ENCODE assay signal across 31 cellular contexts in the genomic region with DNA sequence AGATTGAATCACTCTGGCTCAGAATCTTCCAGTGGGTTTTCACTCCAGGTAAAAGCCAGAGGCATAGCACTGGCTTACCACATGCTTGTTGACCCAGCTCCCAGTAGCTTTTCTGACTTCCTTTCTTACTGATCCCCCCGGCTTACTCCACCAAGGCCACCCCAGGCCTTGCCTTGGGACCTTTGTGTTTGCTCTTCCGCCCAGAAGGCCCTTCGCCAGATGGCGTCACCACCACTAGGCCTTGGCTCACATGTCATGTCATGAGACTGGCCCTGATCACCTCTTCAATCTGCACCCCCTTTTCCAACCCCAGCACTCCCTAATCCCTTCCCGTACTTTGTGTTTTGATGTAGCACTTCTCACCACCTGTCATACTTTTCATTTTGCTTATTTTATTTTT.
"Had no signal": no experiment of that assay in that cellular context is flagged by ENCODE, and none has a peak within 500 bp of the region (broad histone marks: within the 10 kb centered on the region; RNA-seq: fewer than 3 reads in every experiment).

No MANE protein-coding gene starts in this region.

- H3K27ac Mint-ChIP-seq: activated naive CD4-positive, alpha-beta T cell treated with anti-CD3 and anti-CD28 coated beads for 36 hours; activated naive CD8-positive, alpha-beta T cell treated with anti-CD3 and anti-CD28 coated beads for 36 hours; activated T-helper 1 cell treated with anti-CD3 and anti-CD28 coated beads, Interleukin-12 subunit alpha, Interleukin-12 subunit beta, Interleukin-2, Interleukin-4 antibody, amounts not matched to agents 30 ng/mL and 10 ng/mL and 1 ng/mL, durations not matched to agents 14 hours and 24 hours and 36 hours; naive thymus-derived CD4-positive, alpha-beta T cell; T-helper 1 cell treated with Interleukin-12 subunit alpha and Interleukin-12 subunit beta and Interleukin-4 antibody, amounts not matched to agents 30 μg/mL and 1 μg/mL, for 36 hours had no signal

- H3K4me3 Mint-ChIP-seq: activated naive CD4-positive, alpha-beta T cell treated with anti-CD3 and anti-CD28 coated beads for 36 hours; activated naive CD8-positive, alpha-beta T cell treated with anti-CD3 and anti-CD28 coated beads for 36 hours; activated T-helper 1 cell treated with anti-CD3 and anti-CD28 coated beads, Interleukin-12 subunit alpha, Interleukin-12 subunit beta, Interleukin-2, Interleukin-4 antibody, amounts not matched to agents 30 ng/mL and 10 ng/mL and 1 ng/mL, durations not matched to agents 14 hours and 24 hours and 36 hours; naive thymus-derived CD4-positive, alpha-beta T cell; T-helper 1 cell treated with Interleukin-12 subunit alpha and Interleukin-12 subunit beta and Interleukin-4 antibody, amounts not matched to agents 30 μg/mL and 1 μg/mL, for 36 hours had no signal

- H3K9me3 Mint-ChIP-seq: activated naive CD4-positive, alpha-beta T cell treated with anti-CD3 and anti-CD28 coated beads for 36 hours; activated naive CD8-positive, alpha-beta T cell treated with anti-CD3 and anti-CD28 coated beads for 36 hours; activated T-helper 1 cell treated with anti-CD3 and anti-CD28 coated beads, Interleukin-12 subunit alpha, Interleukin-12 subunit beta, Interleukin-2, Interleukin-4 antibody, amounts not matched to agents 30 ng/mL and 10 ng/mL and 1 ng/mL, durations not matched to agents 14 hours and 24 hours and 36 hours; naive thymus-derived CD4-positive, alpha-beta T cell; T-helper 1 cell treated with Interleukin-12 subunit alpha and Interleukin-12 subunit beta and Interleukin-4 antibody, amounts not matched to agents 30 μg/mL and 1 μg/mL, for 36 hours had no signal

- H3K4me3 ChIP-seq: adrenal gland, ascending aorta, coronary artery, dorsolateral prefrontal cortex, gastrocnemius medialis, left ventricle myocardium inferior, lung, psoas muscle, spleen, upper lobe of left lung, vagina had no signal

- H3K36me3 ChIP-seq: brain microvascular endothelial cell, vagina had no signal

- DNase-seq: activated CD4-positive, alpha-beta T cell treated with anti-CD3 and anti-CD28 coated beads for 4 hours; activated CD4-positive, alpha-beta T cell treated with anti-CD3 and anti-CD28 coated beads, Interleukin-2, amount 50 U/mL, for 48 hours; activated CD8-positive, alpha-beta memory T cell treated with anti-CD3 and anti-CD28 coated beads for 24 hours; activated effector memory CD4-positive, alpha-beta T cell treated with anti-CD3 and anti-CD28 coated beads, Interleukin-2, amount 50 U/mL, for 16 hours; activated naive CD4-positive, alpha-beta T cell treated with anti-CD3 and anti-CD28 coated beads for 36 hours; activated naive CD8-positive, alpha-beta T cell treated with anti-CD3 and anti-CD28 coated beads for 36 hours; activated T-cell treated with anti-CD3 and anti-CD28 coated beads, Interleukin-2, amount 50 U/mL, for 1 hour; brain microvascular endothelial cell; dorsolateral prefrontal cortex; effector memory CD4-positive, alpha-beta T cell; erythroblast; gastrocnemius medialis; glutamatergic neuron; left ventricle myocardium inferior; naive thymus-derived CD4-positive, alpha-beta T cell; nucleus accumbens; psoas muscle; spleen; stimulated activated naive CD4-positive, alpha-beta T cell treated with Interleukin-2 at 50 U/mL for 16 hours; substantia nigra; T-helper 9 cell; upper lobe of left lung had no signal

- H3K4me1 ChIP-seq: ascending aorta, psoas muscle, vagina had no signal

- H3K27ac ChIP-seq: adrenal gland, ascending aorta, brain microvascular endothelial cell, coronary artery, dorsolateral prefrontal cortex, gastrocnemius medialis, left ventricle myocardium inferior, parathyroid adenoma, psoas muscle, upper lobe of left lung, vagina, VCaP had no signal

- ATAC-seq: gastrocnemius medialis; naive thymus-derived CD4-positive, alpha-beta T cell; psoas muscle had no signal

- H3K9me3 ChIP-seq: adrenal gland, ascending aorta, gastrocnemius medialis, left ventricle myocardium inferior, psoas muscle, spleen, upper lobe of left lung, vagina had no signal

- H3K27me3 ChIP-seq: adrenal gland, ascending aorta, brain microvascular endothelial cell, dorsolateral prefrontal cortex, gastrocnemius medialis, spleen, upper lobe of left lung, vagina had no signal
